In the genomic region with DNA sequence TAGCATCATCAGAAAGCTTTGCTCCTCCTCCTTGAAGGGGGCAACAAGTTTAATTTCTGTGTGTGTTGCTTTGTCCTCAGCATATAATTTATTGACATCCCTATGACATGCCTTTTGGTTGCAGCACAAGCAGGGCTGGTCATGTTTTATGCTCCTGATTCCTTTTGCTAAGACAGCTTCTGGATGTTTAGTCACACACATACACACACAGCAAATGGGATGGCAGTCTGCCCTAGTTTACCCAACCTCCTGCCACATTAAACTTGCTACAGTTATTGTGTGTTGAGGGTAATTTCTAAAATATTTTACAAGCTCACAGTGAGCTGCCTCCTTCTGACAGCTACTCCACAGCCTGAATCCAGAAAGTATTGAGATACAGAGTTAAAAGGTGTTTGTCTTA, we compare ENCODE assay signal across 14 cellular contexts.
"Had no signal": no experiment of that assay in that cellular context is flagged by ENCODE, and none has a peak within 500 bp of the region (broad histone marks: within the 10 kb centered on the region; RNA-seq: fewer than 3 reads in every experiment).

No MANE protein-coding gene starts in this region.

- ATAC-seq: foreskin keratinocyte; left lobe of liver; pancreas; stimulated activated naive B cell treated with anti-CD40 and anti-IgM and Interleukin-4, amounts not matched to agents 10 μg/mL and 1 μg/mL and 100 μg/mL, for 72 hours had no signal

- H3K9me3 ChIP-seq: adrenal gland, breast epithelium, pancreas, sigmoid colon, spleen had no signal

- DNase-seq: activated CD4-positive, alpha-beta T cell treated with anti-CD3 and anti-CD28 coated beads, Interleukin-2, amount 50 U/mL, for 4 hours; activated gamma-delta T cell; adrenal gland; cerebellar nuclear complex; effector CD4-positive, alpha-beta T cell; foreskin keratinocyte; kidney; naive B cell; pancreas; sigmoid colon; spleen; stimulated activated naive B cell treated with anti-CD40 and anti-IgM and Interleukin-4, amounts not matched to agents 10 μg/mL and 1 μg/mL and 100 μg/mL, for 72 hours had no signal

- H3K36me3 ChIP-seq: adrenal gland, breast epithelium, pancreas, sigmoid colon, spleen had no signal

- H3K4me3 ChIP-seq: adrenal gland, breast epithelium, pancreas, sigmoid colon, spleen had no signal

- H3K4me1 ChIP-seq: adrenal gland, breast epithelium, foreskin keratinocyte, pancreas, spleen had no signal

- H3K27ac ChIP-seq: adrenal gland, breast epithelium, foreskin keratinocyte, pancreas, sigmoid colon, spleen had no signal

- H3K27me3 ChIP-seq: adrenal gland, breast epithelium, foreskin keratinocyte, sigmoid colon, spleen had no signal
